Comparison of ENCODE assay signal across 2 cellular contexts in genomic region chrX:15356444-15356843, GRCh38.
TF ChIP-seq lines count a peak whose summit lies in the region.

No MANE protein-coding gene starts in this region.

TF ChIP-seq in liver, 16 proteins besides CTCF, POLR2A, EP300 and RAD21:
- TF ChIP-seq HNF4G (IDR thresholded peaks at IDR 0.05) (no peak), ZBTB33 (IDR thresholded peaks at IDR 0.05) (peak; percentile 32), FOXA2 (IDR thresholded peaks at IDR 0.05) (peak; percentile 73), YY1 (IDR thresholded peaks at IDR 0.05) (peak; percentile 37), MAX (IDR thresholded peaks at IDR 0.05) (no peak), EGR1 (IDR thresholded peaks at IDR 0.05; ENCODE audit: low read depth in 2 of 2) (peak in 1 of 2 donors; percentile 91), TAF1 (conservative IDR thresholded peaks at IDR 0.05) (no peak), RXRA (IDR thresholded peaks at IDR 0.05) (peak in 1 of 2 donors; percentile 59), FOXA1 (IDR thresholded peaks at IDR 0.05) (peak; percentile 34), SP1 (IDR thresholded peaks at IDR 0.05) (peak; percentile 28), GABPA (IDR thresholded peaks at IDR 0.05 in 1 of 2, conservative IDR thresholded peaks at IDR 0.05 in 1 of 2) (no peak), HNF4A (conservative IDR thresholded peaks at IDR 0.05) (peak; percentile 6 to 30), JUND (IDR thresholded peaks at IDR 0.05) (peak in 1 of 2 donors; percentile 31), REST (IDR thresholded peaks at IDR 0.05) (no peak), NR2F2 (IDR thresholded peaks at IDR 0.05) (no peak)
- TF ChIP-seq, protein P1, sequence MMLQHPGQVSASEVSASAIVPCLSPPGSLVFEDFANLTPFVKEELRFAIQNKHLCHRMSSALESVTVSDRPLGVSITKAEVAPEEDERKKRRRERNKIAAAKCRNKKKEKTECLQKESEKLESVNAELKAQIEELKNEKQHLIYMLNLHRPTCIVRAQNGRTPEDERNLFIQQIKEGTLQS (IDR thresholded peaks at IDR 0.05): no peak

TF ChIP-seq in HepG2, 621 proteins besides CTCF, POLR2A, EP300 and RAD21:
- TF ChIP-seq ZFYVE20 (CRISPR knock-in tag; IDR thresholded peaks at IDR 0.05; ENCODE audit: borderline replicate concordance, low read depth): no peak
- no peak for TF ChIP-seq SRSF1 (optimal IDR thresholded peaks at IDR 0.05; ENCODE audit: low read depth, low read length)
- TF ChIP-seq HOXA9 (CRISPR knock-in tag; IDR thresholded peaks at IDR 0.05; ENCODE audit: borderline replicate concordance): no peak
- TF ChIP-seq ISL2 (CRISPR knock-in tag; IDR thresholded peaks at IDR 0.05): no peak
- TF ChIP-seq FLYWCH1 (CRISPR knock-in tag; IDR thresholded peaks at IDR 0.05): no peak
- TF ChIP-seq AKNA (CRISPR knock-in tag; IDR thresholded peaks at IDR 0.05; ENCODE audit: borderline replicate concordance): no peak
- TF ChIP-seq NFE2 (CRISPR knock-in tag; IDR thresholded peaks at IDR 0.05): no peak
- no peak for TF ChIP-seq ATRX (CRISPR knock-in tag; IDR thresholded peaks at IDR 0.05; ENCODE audit: borderline replicate concordance)
- TF ChIP-seq ATF6 (CRISPR knock-in tag; conservative IDR thresholded peaks at IDR 0.05): no peak
- TF ChIP-seq JUNB (CRISPR knock-in tag; IDR thresholded peaks at IDR 0.05; ENCODE audit: borderline replicate concordance): no peak
- TF ChIP-seq, protein P2, sequence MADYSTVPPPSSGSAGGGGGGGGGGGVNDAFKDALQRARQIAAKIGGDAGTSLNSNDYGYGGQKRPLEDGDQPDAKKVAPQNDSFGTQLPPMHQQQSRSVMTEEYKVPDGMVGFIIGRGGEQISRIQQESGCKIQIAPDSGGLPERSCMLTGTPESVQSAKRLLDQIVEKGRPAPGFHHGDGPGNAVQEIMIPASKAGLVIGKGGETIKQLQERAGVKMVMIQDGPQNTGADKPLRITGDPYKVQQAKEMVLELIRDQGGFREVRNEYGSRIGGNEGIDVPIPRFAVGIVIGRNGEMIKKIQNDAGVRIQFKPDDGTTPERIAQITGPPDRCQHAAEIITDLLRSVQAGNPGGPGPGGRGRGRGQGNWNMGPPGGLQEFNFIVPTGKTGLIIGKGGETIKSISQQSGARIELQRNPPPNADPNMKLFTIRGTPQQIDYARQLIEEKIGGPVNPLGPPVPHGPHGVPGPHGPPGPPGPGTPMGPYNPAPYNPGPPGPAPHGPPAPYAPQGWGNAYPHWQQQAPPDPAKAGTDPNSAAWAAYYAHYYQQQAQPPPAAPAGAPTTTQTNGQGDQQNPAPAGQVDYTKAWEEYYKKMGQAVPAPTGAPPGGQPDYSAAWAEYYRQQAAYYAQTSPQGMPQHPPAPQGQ (CRISPR knock-in tag; IDR thresholded peaks at IDR 0.05; ENCODE audit: borderline replicate concordance): no peak
- no peak for TF ChIP-seq KAT7 (CRISPR knock-in tag; IDR thresholded peaks at IDR 0.05; ENCODE audit: borderline replicate concordance)
- TF ChIP-seq ZNF75D (CRISPR knock-in tag; IDR thresholded peaks at IDR 0.05; ENCODE audit: borderline replicate concordance): no peak
- no peak for TF ChIP-seq ZNF24 (IDR thresholded peaks at IDR 0.05)
- no peak for TF ChIP-seq RNF219 (CRISPR knock-in tag; IDR thresholded peaks at IDR 0.05)
- no peak for TF ChIP-seq MBNL3 (CRISPR knock-in tag; conservative IDR thresholded peaks at IDR 0.05)
- TF ChIP-seq HOMEZ (CRISPR knock-in tag; IDR thresholded peaks at IDR 0.05; ENCODE audit: low read depth): no peak
- TF ChIP-seq GZF1 (CRISPR knock-in tag; IDR thresholded peaks at IDR 0.05): no peak
- TF ChIP-seq ZNF367 (CRISPR knock-in tag; IDR thresholded peaks at IDR 0.05; ENCODE audit: borderline replicate concordance): no peak
TF ChIP-seq in HepG2: peak in this region for 0.
